In the genomic region with DNA sequence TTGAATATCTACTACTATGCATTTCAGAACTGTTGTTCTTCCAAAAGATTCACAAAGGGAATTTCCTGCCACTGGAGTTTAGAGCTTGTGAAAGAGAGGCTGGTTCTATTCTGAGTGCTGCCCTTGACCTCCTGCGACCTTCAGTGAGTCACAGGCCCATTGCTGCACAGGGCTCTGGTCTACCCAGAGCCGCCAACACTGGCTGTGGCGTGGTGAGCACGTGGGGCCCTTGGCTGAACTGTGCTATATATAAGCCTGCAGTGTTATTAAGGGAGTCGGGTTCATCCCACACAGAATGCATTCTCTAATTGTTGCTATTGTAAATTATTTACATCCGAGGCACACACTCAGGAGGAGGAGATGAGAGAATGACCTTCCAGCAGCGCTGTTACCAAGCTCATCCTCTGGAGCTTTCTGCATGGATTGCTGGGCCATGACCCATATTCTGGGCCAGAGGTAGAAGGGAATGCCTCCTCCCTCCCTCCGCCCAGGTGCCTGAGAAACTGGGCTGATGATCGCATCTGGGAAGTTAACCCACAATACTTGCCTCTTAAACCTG, we compare ENCODE assay signal across 20 cellular contexts. TPM values are rescaled to one million over a fixed set of nuclear protein-coding genes. Genes with fewer than 3 reads are reported as not detected.
DNase-seq lines count a peak whose midpoint lies in the region; TF ChIP-seq lines count a peak whose summit lies in the region.
"Had no signal": no experiment of that assay in that cellular context is flagged by ENCODE, and none has a peak within 500 bp of the region (broad histone marks: within the 10 kb centered on the region; RNA-seq: fewer than 3 reads in every experiment).

No MANE protein-coding gene starts in this region.

- no peaks in the 10 kb centered on the region for H3K27me3 ChIP-seq in testis
- H3K27me3 ChIP-seq: BLaER1 treated with 17β-estradiol and CSF1 and Interleukin-3, amounts not matched to agents 10 nM and 100 nM; neutrophil; Peyer's patch; tibial nerve had no signal

- intact Hi-C loops in testis (cut with DNase I; ENCODE audit: low total_unique reads): no loop called here

- no peak for TF ChIP-seq CTCF in testis (IDR thresholded peaks at IDR 0.05)

- DNase-seq in DMS53 (lab: John Stamatoyannopoulos, UW): peak; percentile 27
- DNase-seq in DMS53 treated with DMSO at 0.1 percent for 48 hours (lab: John Stamatoyannopoulos, UW; ENCODE audit: unreplicated experiment): no peak
- peak in 5 of 61 donors; percentile 6 to 41 (median 28) for DNase-seq in caudate nucleus (lab: John Stamatoyannopoulos, UW)
- DNase-seq in left kidney (ENCODE audit: low read depth, low spot score): peak; percentile 86
- DNase-seq in testis: peak; percentile 86
- no peak for DNase-seq in SKM-1 treated with dmso at 0.1 percent for 144 hours (lab: John Stamatoyannopoulos, UW; ENCODE audit: unreplicated experiment)
- DNase-seq in stimulated activated CD4-positive, alpha-beta T cell treated with anti-CD3 and anti-CD28 coated beads, Interleukin-15, amount 100 ng/mL, for 24 hours: no peak
- no peak for DNase-seq in NK-92 (lab: John Stamatoyannopoulos, UW; ENCODE audit: unreplicated experiment)
- DNase-seq: activated B cell treated with CpG ODN at 0.5 μM for 24 hours; activated naive CD4-positive, alpha-beta T cell treated with anti-CD3 and anti-CD28 coated beads for 36 hours; DMS79; NCI-H524 treated with DMSO at 0.1 percent for 48 hours; Peyer's patch; stimulated activated CD4-positive, alpha-beta T cell treated with anti-CD3 and anti-CD28 coated beads, Interleukin-4, amount 100 ng/mL, for 24 hours had no signal

- WGBS in testis, 2 donors: 28 to 30% methylated on average over 8 to 9 of the region's 9 CpGs

- H3K9me3 ChIP-seq in testis: no peaks in the 10 kb centered on the region
- H3K9me3 ChIP-seq: BLaER1 treated with 17β-estradiol and CSF1 and Interleukin-3, amounts not matched to agents 10 nM and 100 nM; neutrophil; Peyer's patch; tibial nerve had no signal

- H3K4me3 ChIP-seq in testis: no peak overlapping the region
- H3K4me3 ChIP-seq: BLaER1 treated with 17β-estradiol and CSF1 and Interleukin-3, amounts not matched to agents 10 nM and 100 nM; lung; Peyer's patch; tibial nerve had no signal

- H3K36me3 ChIP-seq in testis (ENCODE audit: low read depth, missing control alignments): no peaks in the 10 kb centered on the region
- H3K36me3 ChIP-seq: BLaER1 treated with 17β-estradiol and CSF1 and Interleukin-3, amounts not matched to agents 10 nM and 100 nM; neutrophil; Peyer's patch; tibial nerve had no signal

- H3K4me1 ChIP-seq in testis: peaks cover 13% of the 10 kb centered on the region
- H3K4me1 ChIP-seq: BLaER1 treated with 17β-estradiol and CSF1 and Interleukin-3, amounts not matched to agents 10 nM and 100 nM; Peyer's patch; tibial nerve had no signal

- no peak for TF ChIP-seq POLR2A in testis (IDR thresholded peaks at IDR 0.05)

- peak overlapping the region; percentile 36 for H3K27ac ChIP-seq in caudate nucleus (ENCODE audit: low read depth, low read length)
- no peak overlapping the region for H3K27ac ChIP-seq in testis
- H3K27ac ChIP-seq: 22Rv1; BLaER1 treated with 17β-estradiol and CSF1 and Interleukin-3, amounts not matched to agents 10 nM and 100 nM; KMS-11; neutrophil; Peyer's patch; tibial nerve had no signal

RNA-seq across cellular contexts. Expression of a gene that starts 47.0 kb away (rescaled TPM):
- total RNA-seq in testis: 1 to 10 TPM; 1.2 to 1.7 TPM
- polyA plus RNA-seq in testis (ENCODE audit: insufficient read depth, low read depth, low replicate concordance): 1.8 TPM
- total RNA-seq: activated B cell treated with CpG ODN at 0.5 μM for 24 hours; activated naive CD4-positive, alpha-beta T cell treated with anti-CD3 and anti-CD28 coated beads for 36 hours; tibial nerve had no signal

Comparison
In these comparisons a context has a peak if more than half of its experiments do, and no peak if none do; other contexts are left out.
1. DNase-seq: peak in DMS53 (single experiment), left kidney (single experiment) and testis (single experiment); none in DMS53 treated with DMSO at 0.1 percent for 48 hours (single experiment), SKM-1 treated with dmso at 0.1 percent for 144 hours (single experiment), stimulated activated CD4-positive, alpha-beta T cell treated with anti-CD3 and anti-CD28 coated beads, Interleukin-15, amount 100 ng/mL, for 24 hours (single experiment) and NK-92 (single experiment).